ENCODE assay signal across 7 cellular contexts in genomic region chr20:46053416-46053815, GRCh38. TPM values are rescaled to one million over a fixed set of nuclear protein-coding genes. Genes with fewer than 3 reads are reported as not detected.
"Had no signal": no experiment of that assay in that cellular context is flagged by ENCODE, and none has a peak within 500 bp of the region (broad histone marks: within the 10 kb centered on the region; RNA-seq: fewer than 3 reads in every experiment).

No MANE protein-coding gene starts in this region.

- H3K4me3 ChIP-seq: GM23338 had no signal

- DNase-seq: H9, HCEC 1CT, KBM-7 had no signal

- ATAC-seq: GM23338, HepG2 had no signal

RNA-seq across cellular contexts. Expression of gene SLC12A5, which starts 24.4 kb away (rescaled TPM):
- total RNA-seq: HT-29 had no signal

RNA-seq across cellular contexts. Expression of gene MMP9, which starts 44.7 kb away (rescaled TPM):
- total RNA-seq: HepG2, HT-29 had no signal
- polyA plus RNA-seq: HepG2, IgD-negative memory B cell had no signal
